Comparison of ENCODE assay signal across 17 cellular contexts in the genomic region with DNA sequence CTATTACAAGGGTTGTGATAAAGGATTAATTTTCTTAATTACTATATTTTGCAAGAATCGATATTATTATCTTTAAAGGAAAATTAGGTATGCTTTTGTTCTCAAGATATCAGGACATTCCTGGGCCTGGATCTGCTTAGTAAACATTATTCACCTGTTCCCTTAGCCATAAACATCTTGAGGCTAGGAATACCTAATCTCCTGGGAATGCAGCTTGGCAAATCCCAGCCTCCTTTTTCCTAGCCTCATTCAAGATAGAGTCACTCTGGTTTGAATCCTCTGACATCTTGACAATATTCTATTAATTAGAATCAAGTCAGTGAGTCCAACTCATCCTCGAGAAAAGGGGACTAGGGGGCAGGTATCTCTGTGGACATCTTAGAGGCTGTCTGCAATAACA.
DNase-seq lines count a peak whose midpoint lies in the region; ATAC-seq and TF ChIP-seq lines count a peak whose summit lies in the region.
"Had no signal": no experiment of that assay in that cellular context is flagged by ENCODE, and none has a peak within 500 bp of the region (broad histone marks: within the 10 kb centered on the region; RNA-seq: fewer than 3 reads in every experiment).

No MANE protein-coding gene starts in this region.

- H3K4me3 Mint-ChIP-seq in CD4-positive, alpha-beta T cell: no peak overlapping the region
- H3K4me3 Mint-ChIP-seq: CD8-positive, alpha-beta T cell; HFFc6 had no signal

- POLR2A ChIA-PET in PC-3 (lab: Charles Lee; ENCODE audit: unreplicated experiment): no interaction called here
- POLR2A ChIA-PET in CD4-positive, alpha-beta T cell (lab: Charles Lee): no interaction called here

- no peaks in the 10 kb centered on the region for H3K9me2 ChIP-seq in PC-3 (replicated peaks; ENCODE audit: low read length)

- peaks cover 0 to 4% of the 10 kb centered on the region in 2 donors for H3K9me3 Mint-ChIP-seq in activated naive CD4-positive, alpha-beta T cell treated with anti-CD3 and anti-CD28 coated beads, Interleukin-2, amount 50 U/mL, for 72 hours
- no peaks in the 10 kb centered on the region for H3K9me3 Mint-ChIP-seq in CD4-positive, alpha-beta T cell

- no peak overlapping the region for H3K27ac Mint-ChIP-seq in activated naive CD4-positive, alpha-beta T cell treated with anti-CD3 and anti-CD28 coated beads, Interleukin-2, amount 50 U/mL, for 72 hours
- H3K27ac Mint-ChIP-seq in CD4-positive, alpha-beta T cell: no peak overlapping the region
- H3K27ac Mint-ChIP-seq: CD8-positive, alpha-beta T cell; HFFc6 had no signal

- no TSS peak for BruUV-seq in PC-3 (replicated peaks; lab: Mats Ljungman, UMichigan)

- H4K20me1 ChIP-seq in PC-3 (ENCODE audit: low read length): no peaks in the 10 kb centered on the region

- no peak overlapping the region for H3K4me3 ChIP-seq in PC-3 (ENCODE audit: low read length)
- H3K4me3 ChIP-seq: HAP-1 had no signal

- no peak for TF ChIP-seq CTCF in PC-3 (conservative IDR thresholded peaks at IDR 0.05; ENCODE audit: low read depth, low read length)
- no peak for TF ChIP-seq CTCF in CD4-positive, alpha-beta T cell (IDR thresholded peaks at IDR 0.05)

- H3K4me2 ChIP-seq in PC-3 (ENCODE audit: low read length): no peak overlapping the region

- no peaks in the 10 kb centered on the region for H3K27me3 ChIP-seq in PC-3 (ENCODE audit: low read length)
- H3K27me3 ChIP-seq in CD4-positive, alpha-beta T cell (ENCODE audit: control insufficient read depth, insufficient read depth, low read length): no peaks in the 10 kb centered on the region

- CTCF ChIA-PET in PC-3 (lab: Charles Lee): no interaction called here
- CTCF ChIA-PET in CD4-positive, alpha-beta T cell (lab: Charles Lee): no interaction called here

- H3K27me3 Mint-ChIP-seq in CD4-positive, alpha-beta T cell: no peaks in the 10 kb centered on the region

- no peaks in the 10 kb centered on the region for H3K9me3 ChIP-seq in PC-3 (ENCODE audit: low read length)
- no peaks in the 10 kb centered on the region for H3K9me3 ChIP-seq in CD4-positive, alpha-beta T cell (ENCODE audit: control insufficient read depth, low read length)
- H3K9me3 ChIP-seq: HAP-1 had no signal

- no peaks in the 10 kb centered on the region for H3K36me3 ChIP-seq in PC-3 (ENCODE audit: low read depth, low read length)
- H3K36me3 ChIP-seq: HAP-1 had no signal

- H2AFZ ChIP-seq in PC-3 (ENCODE audit: low read length): no peak overlapping the region

- H3K27ac ChIP-seq in PC-3 (ENCODE audit: low read length): no peak overlapping the region
- H3K27ac ChIP-seq in CD4-positive, alpha-beta T cell (ENCODE audit: low read depth, low read length): no peak overlapping the region

- no peaks in the 10 kb centered on the region for H3K36me3 Mint-ChIP-seq in activated naive CD4-positive, alpha-beta T cell treated with anti-CD3 and anti-CD28 coated beads, Interleukin-2, amount 50 U/mL, for 72 hours
- H3K36me3 Mint-ChIP-seq in CD4-positive, alpha-beta T cell (ENCODE audit: low read depth): no peaks in the 10 kb centered on the region
- H3K36me3 Mint-ChIP-seq: CD8-positive, alpha-beta T cell had no signal

- ATAC-seq in PC-3: no peak
- no peak for ATAC-seq in activated naive CD4-positive, alpha-beta T cell treated with anti-CD3 and anti-CD28 coated beads, Interleukin-2, amount 50 U/mL, for 72 hours
- no peak for ATAC-seq in CD4-positive, alpha-beta T cell (ENCODE audit: poor library complexity)
- ATAC-seq: CD8-positive, alpha-beta T cell had no signal

- DNase-seq in NCI-H226: peak; percentile 3
- peak; percentile 53 for DNase-seq in PC-3
- peak; percentile 37 for DNase-seq in kidney tubule cell (ENCODE audit: low spot score)
- peak; percentile 13 for DNase-seq in renal cortical epithelial cell (ENCODE audit: low read depth)
- no peak for DNase-seq in COLO829 (ENCODE audit: low spot score)
- no peak for DNase-seq in NOMO-1 treated with dmso at 0.1 percent for 144 hours (lab: John Stamatoyannopoulos, UW; ENCODE audit: unreplicated experiment)
- DNase-seq in activated naive CD4-positive, alpha-beta T cell treated with anti-CD3 and anti-CD28 coated beads, Interleukin-2, amount 50 U/mL, for 72 hours (ENCODE audit: low spot score in 2 of 2): no peak
- no peak for DNase-seq in CD4-positive, alpha-beta T cell
- DNase-seq: C1 segment of cervical spinal cord; CD8-positive, alpha-beta T cell; DMS 273 treated with DMSO at 0.1 percent for 48 hours; DMS79; EL; GF-D8; GOT3; HFFc6 had no signal

- H3K4me1 ChIP-seq in PC-3 (ENCODE audit: insufficient read depth, low read length): no peaks in the 10 kb centered on the region
- H3K4me1 ChIP-seq: HAP-1 had no signal

- H3K9ac ChIP-seq in PC-3 (ENCODE audit: low read length): no peak overlapping the region

- H3K4me1 Mint-ChIP-seq in CD4-positive, alpha-beta T cell (ENCODE audit: low read depth): no peaks in the 10 kb centered on the region

- H3F3A ChIP-seq in PC-3 (ENCODE audit: low read length, unreplicated experiment): no peaks in the 10 kb centered on the region

- intact Hi-C loops in PC-3 (cut with micrococcal nuclease): no loop called here
- intact Hi-C loops in CD4-positive, alpha-beta T cell (cut with DNase I, micrococcal nuclease): no loop called here

- no peaks in the 10 kb centered on the region for H3K79me2 ChIP-seq in PC-3 (ENCODE audit: low read length)

Comparison
In these comparisons a context has a peak if more than half of its experiments do, and no peak if none do; other contexts are left out.
1. DNase-seq: peak in NCI-H226 (single experiment), PC-3 (single experiment), kidney tubule cell (single experiment) and renal cortical epithelial cell (single experiment); none in COLO829 (single experiment), NOMO-1 treated with dmso at 0.1 percent for 144 hours (single experiment), activated naive CD4-positive, alpha-beta T cell treated with anti-CD3 and anti-CD28 coated beads, Interleukin-2, amount 50 U/mL, for 72 hours (0 of 2) and CD4-positive, alpha-beta T cell (0 of 10).